ENCODE assay signal across 1 cellular context in the genomic region with DNA sequence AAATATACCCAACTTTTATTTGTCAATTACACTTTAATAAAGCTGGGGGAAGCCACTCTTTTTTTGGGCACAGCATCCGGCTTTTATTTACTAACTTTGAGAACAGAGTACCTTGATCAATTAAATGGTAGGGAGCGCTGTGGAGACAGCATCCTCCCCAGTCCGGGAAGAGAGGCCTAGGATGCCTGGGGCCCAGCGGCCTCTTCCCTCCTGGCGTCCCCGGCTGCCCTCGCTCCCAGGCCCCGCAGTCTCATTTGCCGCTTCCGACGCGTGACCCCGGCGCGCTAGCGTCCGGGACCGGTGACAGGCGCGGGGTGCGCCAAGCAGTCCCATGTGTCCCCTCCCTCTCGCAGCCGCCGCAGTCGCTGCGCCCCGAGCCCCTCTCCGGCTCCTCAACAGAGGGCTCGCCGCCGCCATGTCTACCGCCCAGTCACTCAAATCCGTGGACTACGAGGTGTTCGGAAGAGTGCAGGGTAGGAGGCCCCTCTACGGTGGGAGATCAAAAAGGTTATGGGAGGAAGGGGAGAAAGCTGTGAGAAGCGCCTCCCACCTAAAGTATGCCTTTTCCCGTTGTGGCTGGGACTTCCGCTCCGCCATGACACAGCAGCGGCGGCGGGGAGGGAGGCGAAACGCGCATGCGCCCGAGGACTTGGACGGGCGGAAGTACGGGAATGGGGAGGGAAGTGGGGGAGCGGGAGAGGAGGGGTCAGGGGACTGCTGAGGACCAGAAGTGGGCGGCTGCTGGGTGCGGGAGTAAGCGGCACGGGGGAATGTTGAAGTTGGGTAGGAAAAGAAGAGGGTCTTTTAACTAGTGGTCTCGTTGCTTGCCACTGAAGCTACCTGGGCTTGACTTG.
TF ChIP-seq lines count a peak whose summit lies in the region.

A gene (plus strand): TSS at position 332 of the 854 bp plus-strand sequence.

TF ChIP-seq in HepG2, 621 proteins besides CTCF, POLR2A, EP300 and RAD21 (continued from another document and continues in another):
- TF ChIP-seq ZNF180 (CRISPR knock-in tag; IDR thresholded peaks at IDR 0.05; ENCODE audit: borderline replicate concordance, low read depth) = peak; percentile 94; the same call in 1 of the 2 replicates
- TF ChIP-seq, protein P1, sequence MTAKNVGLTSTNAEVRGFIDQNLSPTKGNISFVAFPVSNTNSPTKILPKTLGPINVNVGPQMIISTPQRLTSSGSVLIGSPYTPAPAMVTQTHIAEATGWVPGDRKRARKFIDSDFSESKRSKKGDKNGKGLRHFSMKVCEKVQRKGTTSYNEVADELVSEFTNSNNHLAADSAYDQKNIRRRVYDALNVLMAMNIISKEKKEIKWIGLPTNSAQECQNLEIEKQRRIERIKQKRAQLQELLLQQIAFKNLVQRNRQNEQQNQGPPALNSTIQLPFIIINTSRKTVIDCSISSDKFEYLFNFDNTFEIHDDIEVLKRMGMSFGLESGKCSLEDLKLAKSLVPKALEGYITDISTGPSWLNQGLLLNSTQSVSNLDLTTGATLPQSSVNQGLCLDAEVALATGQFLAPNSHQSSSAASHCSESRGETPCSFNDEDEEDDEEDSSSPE (CRISPR knock-in tag; IDR thresholded peaks at IDR 0.05) = peak; percentile 80; the same call in 1 of the 2 replicates
- TF ChIP-seq RAD51 (IDR thresholded peaks at IDR 0.05; ENCODE audit: borderline replicate concordance) = no peak
- no peak for TF ChIP-seq ZNF660 (CRISPR knock-in tag; IDR thresholded peaks at IDR 0.05; ENCODE audit: borderline replicate concordance, low read depth)
- peak; percentile 86 for TF ChIP-seq SATB2 (CRISPR knock-in tag; IDR thresholded peaks at IDR 0.05)
- no peak for TF ChIP-seq ZNF10 (CRISPR knock-in tag; IDR thresholded peaks at IDR 0.05; ENCODE audit: borderline replicate concordance, low read depth)
- peak; percentile 42; the same call in 1 of the 2 replicates for TF ChIP-seq ZNF468 (CRISPR knock-in tag; IDR thresholded peaks at IDR 0.05)
- peak; percentile 88 for TF ChIP-seq THAP11 (CRISPR knock-in tag; IDR thresholded peaks at IDR 0.05)
- TF ChIP-seq ZNF451 (CRISPR knock-in tag; IDR thresholded peaks at IDR 0.05) = peak; percentile 91
- TF ChIP-seq PTBP1 (IDR thresholded peaks at IDR 0.05; ENCODE audit: low read depth, low read length, poor library complexity, severe bottlenecking) = no peak
- TF ChIP-seq, protein P2, sequence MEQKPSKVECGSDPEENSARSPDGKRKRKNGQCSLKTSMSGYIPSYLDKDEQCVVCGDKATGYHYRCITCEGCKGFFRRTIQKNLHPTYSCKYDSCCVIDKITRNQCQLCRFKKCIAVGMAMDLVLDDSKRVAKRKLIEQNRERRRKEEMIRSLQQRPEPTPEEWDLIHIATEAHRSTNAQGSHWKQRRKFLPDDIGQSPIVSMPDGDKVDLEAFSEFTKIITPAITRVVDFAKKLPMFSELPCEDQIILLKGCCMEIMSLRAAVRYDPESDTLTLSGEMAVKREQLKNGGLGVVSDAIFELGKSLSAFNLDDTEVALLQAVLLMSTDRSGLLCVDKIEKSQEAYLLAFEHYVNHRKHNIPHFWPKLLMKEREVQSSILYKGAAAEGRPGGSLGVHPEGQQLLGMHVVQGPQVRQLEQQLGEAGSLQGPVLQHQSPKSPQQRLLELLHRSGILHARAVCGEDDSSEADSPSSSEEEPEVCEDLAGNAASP (CRISPR knock-in tag; IDR thresholded peaks at IDR 0.05; ENCODE audit: borderline replicate concordance) = peak; percentile 92
- peak; percentile 67 for TF ChIP-seq ZNF143 (CRISPR knock-in tag; IDR thresholded peaks at IDR 0.05)
- peak; percentile 67; the same call in 1 of the 2 replicates for TF ChIP-seq ZFP36L1 (CRISPR knock-in tag; IDR thresholded peaks at IDR 0.05)
- TF ChIP-seq HCFC1 (IDR thresholded peaks at IDR 0.05; ENCODE audit: low read depth, low read length) = peak; percentile 34; the same call in 1 of the 2 replicates
- peak; percentile 83 for TF ChIP-seq GABPA (IDR thresholded peaks at IDR 0.05; ENCODE audit: low read depth, low read length)
- TF ChIP-seq GABPA (CRISPR knock-in tag; IDR thresholded peaks at IDR 0.05; ENCODE audit: low read depth) = peak; percentile 95
- TF ChIP-seq WIZ (CRISPR knock-in tag; IDR thresholded peaks at IDR 0.05) = peak; percentile 89; the same call in 1 of the 2 replicates
- TF ChIP-seq IKZF1 (IDR thresholded peaks at IDR 0.05) = no peak
- TF ChIP-seq ZNF546 (CRISPR knock-in tag; conservative IDR thresholded peaks at IDR 0.05) = peak; percentile 95; the same call in 1 of the 2 replicates
- peak; percentile 43; the same call in 1 of the 2 replicates for TF ChIP-seq FOXK2 (IDR thresholded peaks at IDR 0.05)
- TF ChIP-seq, protein P3, sequence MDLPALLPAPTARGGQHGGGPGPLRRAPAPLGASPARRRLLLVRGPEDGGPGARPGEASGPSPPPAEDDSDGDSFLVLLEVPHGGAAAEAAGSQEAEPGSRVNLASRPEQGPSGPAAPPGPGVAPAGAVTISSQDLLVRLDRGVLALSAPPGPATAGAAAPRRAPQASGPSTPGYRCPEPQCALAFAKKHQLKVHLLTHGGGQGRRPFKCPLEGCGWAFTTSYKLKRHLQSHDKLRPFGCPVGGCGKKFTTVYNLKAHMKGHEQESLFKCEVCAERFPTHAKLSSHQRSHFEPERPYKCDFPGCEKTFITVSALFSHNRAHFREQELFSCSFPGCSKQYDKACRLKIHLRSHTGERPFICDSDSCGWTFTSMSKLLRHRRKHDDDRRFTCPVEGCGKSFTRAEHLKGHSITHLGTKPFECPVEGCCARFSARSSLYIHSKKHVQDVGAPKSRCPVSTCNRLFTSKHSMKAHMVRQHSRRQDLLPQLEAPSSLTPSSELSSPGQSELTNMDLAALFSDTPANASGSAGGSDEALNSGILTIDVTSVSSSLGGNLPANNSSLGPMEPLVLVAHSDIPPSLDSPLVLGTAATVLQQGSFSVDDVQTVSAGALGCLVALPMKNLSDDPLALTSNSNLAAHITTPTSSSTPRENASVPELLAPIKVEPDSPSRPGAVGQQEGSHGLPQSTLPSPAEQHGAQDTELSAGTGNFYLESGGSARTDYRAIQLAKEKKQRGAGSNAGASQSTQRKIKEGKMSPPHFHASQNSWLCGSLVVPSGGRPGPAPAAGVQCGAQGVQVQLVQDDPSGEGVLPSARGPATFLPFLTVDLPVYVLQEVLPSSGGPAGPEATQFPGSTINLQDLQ (CRISPR knock-in tag; IDR thresholded peaks at IDR 0.05) = peak; percentile 81; the same call in 1 of the 2 replicates
- TF ChIP-seq, protein P4, sequence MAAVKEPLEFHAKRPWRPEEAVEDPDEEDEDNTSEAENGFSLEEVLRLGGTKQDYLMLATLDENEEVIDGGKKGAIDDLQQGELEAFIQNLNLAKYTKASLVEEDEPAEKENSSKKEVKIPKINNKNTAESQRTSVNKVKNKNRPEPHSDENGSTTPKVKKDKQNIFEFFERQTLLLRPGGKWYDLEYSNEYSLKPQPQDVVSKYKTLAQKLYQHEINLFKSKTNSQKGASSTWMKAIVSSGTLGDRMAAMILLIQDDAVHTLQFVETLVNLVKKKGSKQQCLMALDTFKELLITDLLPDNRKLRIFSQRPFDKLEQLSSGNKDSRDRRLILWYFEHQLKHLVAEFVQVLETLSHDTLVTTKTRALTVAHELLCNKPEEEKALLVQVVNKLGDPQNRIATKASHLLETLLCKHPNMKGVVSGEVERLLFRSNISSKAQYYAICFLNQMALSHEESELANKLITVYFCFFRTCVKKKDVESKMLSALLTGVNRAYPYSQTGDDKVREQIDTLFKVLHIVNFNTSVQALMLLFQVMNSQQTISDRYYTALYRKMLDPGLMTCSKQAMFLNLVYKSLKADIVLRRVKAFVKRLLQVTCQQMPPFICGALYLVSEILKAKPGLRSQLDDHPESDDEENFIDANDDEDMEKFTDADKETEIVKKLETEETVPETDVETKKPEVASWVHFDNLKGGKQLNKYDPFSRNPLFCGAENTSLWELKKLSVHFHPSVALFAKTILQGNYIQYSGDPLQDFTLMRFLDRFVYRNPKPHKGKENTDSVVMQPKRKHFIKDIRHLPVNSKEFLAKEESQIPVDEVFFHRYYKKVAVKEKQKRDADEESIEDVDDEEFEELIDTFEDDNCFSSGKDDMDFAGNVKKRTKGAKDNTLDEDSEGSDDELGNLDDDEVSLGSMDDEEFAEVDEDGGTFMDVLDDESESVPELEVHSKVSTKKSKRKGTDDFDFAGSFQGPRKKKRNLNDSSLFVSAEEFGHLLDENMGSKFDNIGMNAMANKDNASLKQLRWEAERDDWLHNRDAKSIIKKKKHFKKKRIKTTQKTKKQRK (IDR thresholded peaks at IDR 0.05; ENCODE audit: low read length) = no peak
- peak; percentile 75; the same call in 1 of the 2 replicates for TF ChIP-seq IRF2 (CRISPR knock-in tag; IDR thresholded peaks at IDR 0.05)
- TF ChIP-seq ZNF776 (CRISPR knock-in tag; IDR thresholded peaks at IDR 0.05) = peak; percentile 86
- TF ChIP-seq, protein P5, sequence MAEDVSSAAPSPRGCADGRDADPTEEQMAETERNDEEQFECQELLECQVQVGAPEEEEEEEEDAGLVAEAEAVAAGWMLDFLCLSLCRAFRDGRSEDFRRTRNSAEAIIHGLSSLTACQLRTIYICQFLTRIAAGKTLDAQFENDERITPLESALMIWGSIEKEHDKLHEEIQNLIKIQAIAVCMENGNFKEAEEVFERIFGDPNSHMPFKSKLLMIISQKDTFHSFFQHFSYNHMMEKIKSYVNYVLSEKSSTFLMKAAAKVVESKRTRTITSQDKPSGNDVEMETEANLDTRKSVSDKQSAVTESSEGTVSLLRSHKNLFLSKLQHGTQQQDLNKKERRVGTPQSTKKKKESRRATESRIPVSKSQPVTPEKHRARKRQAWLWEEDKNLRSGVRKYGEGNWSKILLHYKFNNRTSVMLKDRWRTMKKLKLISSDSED (CRISPR knock-in tag; IDR thresholded peaks at IDR 0.05) = no peak; the same call in 1 of the 2 replicates
- no peak for TF ChIP-seq ZFP62 (CRISPR knock-in tag; IDR thresholded peaks at IDR 0.05)
- TF ChIP-seq, protein P6, sequence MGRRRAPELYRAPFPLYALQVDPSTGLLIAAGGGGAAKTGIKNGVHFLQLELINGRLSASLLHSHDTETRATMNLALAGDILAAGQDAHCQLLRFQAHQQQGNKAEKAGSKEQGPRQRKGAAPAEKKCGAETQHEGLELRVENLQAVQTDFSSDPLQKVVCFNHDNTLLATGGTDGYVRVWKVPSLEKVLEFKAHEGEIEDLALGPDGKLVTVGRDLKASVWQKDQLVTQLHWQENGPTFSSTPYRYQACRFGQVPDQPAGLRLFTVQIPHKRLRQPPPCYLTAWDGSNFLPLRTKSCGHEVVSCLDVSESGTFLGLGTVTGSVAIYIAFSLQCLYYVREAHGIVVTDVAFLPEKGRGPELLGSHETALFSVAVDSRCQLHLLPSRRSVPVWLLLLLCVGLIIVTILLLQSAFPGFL (CRISPR knock-in tag; IDR thresholded peaks at IDR 0.05) = peak; percentile 45; the same call in 1 of the 2 replicates
- TF ChIP-seq HES4 (CRISPR knock-in tag; IDR thresholded peaks at IDR 0.05; ENCODE audit: borderline replicate concordance) = peak; percentile 94; the same call in 1 of the 2 replicates
- TF ChIP-seq, protein P7, sequence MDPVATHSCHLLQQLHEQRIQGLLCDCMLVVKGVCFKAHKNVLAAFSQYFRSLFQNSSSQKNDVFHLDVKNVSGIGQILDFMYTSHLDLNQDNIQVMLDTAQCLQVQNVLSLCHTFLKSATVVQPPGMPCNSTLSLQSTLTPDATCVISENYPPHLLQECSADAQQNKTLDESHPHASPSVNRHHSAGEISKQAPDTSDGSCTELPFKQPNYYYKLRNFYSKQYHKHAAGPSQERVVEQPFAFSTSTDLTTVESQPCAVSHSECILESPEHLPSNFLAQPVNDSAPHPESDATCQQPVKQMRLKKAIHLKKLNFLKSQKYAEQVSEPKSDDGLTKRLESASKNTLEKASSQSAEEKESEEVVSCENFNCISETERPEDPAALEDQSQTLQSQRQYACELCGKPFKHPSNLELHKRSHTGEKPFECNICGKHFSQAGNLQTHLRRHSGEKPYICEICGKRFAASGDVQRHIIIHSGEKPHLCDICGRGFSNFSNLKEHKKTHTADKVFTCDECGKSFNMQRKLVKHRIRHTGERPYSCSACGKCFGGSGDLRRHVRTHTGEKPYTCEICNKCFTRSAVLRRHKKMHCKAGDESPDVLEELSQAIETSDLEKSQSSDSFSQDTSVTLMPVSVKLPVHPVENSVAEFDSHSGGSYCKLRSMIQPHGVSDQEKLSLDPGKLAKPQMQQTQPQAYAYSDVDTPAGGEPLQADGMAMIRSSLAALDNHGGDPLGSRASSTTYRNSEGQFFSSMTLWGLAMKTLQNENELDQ (CRISPR knock-in tag; IDR thresholded peaks at IDR 0.05; ENCODE audit: borderline replicate concordance) = peak; percentile 86
- TF ChIP-seq, protein P8, sequence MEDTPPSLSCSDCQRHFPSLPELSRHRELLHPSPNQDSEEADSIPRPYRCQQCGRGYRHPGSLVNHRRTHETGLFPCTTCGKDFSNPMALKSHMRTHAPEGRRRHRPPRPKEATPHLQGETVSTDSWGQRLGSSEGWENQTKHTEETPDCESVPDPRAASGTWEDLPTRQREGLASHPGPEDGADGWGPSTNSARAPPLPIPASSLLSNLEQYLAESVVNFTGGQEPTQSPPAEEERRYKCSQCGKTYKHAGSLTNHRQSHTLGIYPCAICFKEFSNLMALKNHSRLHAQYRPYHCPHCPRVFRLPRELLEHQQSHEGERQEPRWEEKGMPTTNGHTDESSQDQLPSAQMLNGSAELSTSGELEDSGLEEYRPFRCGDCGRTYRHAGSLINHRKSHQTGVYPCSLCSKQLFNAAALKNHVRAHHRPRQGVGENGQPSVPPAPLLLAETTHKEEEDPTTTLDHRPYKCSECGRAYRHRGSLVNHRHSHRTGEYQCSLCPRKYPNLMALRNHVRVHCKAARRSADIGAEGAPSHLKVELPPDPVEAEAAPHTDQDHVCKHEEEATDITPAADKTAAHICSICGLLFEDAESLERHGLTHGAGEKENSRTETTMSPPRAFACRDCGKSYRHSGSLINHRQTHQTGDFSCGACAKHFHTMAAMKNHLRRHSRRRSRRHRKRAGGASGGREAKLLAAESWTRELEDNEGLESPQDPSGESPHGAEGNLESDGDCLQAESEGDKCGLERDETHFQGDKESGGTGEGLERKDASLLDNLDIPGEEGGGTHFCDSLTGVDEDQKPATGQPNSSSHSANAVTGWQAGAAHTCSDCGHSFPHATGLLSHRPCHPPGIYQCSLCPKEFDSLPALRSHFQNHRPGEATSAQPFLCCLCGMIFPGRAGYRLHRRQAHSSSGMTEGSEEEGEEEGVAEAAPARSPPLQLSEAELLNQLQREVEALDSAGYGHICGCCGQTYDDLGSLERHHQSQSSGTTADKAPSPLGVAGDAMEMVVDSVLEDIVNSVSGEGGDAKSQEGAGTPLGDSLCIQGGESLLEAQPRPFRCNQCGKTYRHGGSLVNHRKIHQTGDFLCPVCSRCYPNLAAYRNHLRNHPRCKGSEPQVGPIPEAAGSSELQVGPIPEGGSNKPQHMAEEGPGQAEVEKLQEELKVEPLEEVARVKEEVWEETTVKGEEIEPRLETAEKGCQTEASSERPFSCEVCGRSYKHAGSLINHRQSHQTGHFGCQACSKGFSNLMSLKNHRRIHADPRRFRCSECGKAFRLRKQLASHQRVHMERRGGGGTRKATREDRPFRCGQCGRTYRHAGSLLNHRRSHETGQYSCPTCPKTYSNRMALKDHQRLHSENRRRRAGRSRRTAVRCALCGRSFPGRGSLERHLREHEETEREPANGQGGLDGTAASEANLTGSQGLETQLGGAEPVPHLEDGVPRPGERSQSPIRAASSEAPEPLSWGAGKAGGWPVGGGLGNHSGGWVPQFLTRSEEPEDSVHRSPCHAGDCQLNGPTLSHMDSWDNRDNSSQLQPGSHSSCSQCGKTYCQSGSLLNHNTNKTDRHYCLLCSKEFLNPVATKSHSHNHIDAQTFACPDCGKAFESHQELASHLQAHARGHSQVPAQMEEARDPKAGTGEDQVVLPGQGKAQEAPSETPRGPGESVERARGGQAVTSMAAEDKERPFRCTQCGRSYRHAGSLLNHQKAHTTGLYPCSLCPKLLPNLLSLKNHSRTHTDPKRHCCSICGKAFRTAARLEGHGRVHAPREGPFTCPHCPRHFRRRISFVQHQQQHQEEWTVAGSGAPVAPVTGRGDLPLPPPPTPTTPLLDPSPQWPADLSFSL (CRISPR knock-in tag; IDR thresholded peaks at IDR 0.05) = no peak
- TF ChIP-seq TCF12 (IDR thresholded peaks at IDR 0.05) = no peak
- peak; percentile 90 for TF ChIP-seq TCF12 (CRISPR knock-in tag; IDR thresholded peaks at IDR 0.05)
